In genomic region chr3:11719406-11720219, GRCh38 we compare ENCODE assay signal across 8 cellular contexts.
A peak's percentile ranks its signal among the peaks of the same experiment; 100 is the strongest.
DNase-seq lines count a peak whose midpoint lies in the region; ATAC-seq and TF ChIP-seq lines count a peak whose summit lies in the region.

No MANE protein-coding gene starts in this region.

- peaks cover 19 to 36% (median 32%) of the 10 kb centered on the region in 4 donors for H3K4me1 ChIP-seq in esophagus muscularis mucosa

- H3K36me3 ChIP-seq in esophagus muscularis mucosa: no peaks in the 10 kb centered on the region

- TF ChIP-seq CTCF in esophagus muscularis mucosa (IDR thresholded peaks at IDR 0.05): no peak

- peak overlapping the region; percentile 77 to 96 (median 84) for H3K4me3 ChIP-seq in esophagus muscularis mucosa

- TF ChIP-seq POLR2A in esophagus muscularis mucosa (IDR thresholded peaks at IDR 0.05; ENCODE audit: low read depth): no peak

- intact Hi-C loops in esophagus muscularis mucosa (cut with DNase I): loop anchor here (5.0 to 10.0 kb wide), 2 partner anchors 47 to 345 kb away; no protein-coding TSS in a partner anchor

- TF ChIP-seq EP300 in esophagus muscularis mucosa (IDR thresholded peaks at IDR 0.05): no peak

- peak overlapping the region; percentile 90 to 96 (median 94) for H3K27ac ChIP-seq in esophagus muscularis mucosa (replicated peaks in 1 of 4)

- peak; percentile 16 to 28 for DNase-seq in AML-193 (lab: John Stamatoyannopoulos, UW)
- peak; percentile 31 for DNase-seq in NCI-H82 treated with DMSO at 0.1 percent for 48 hours (lab: John Stamatoyannopoulos, UW; ENCODE audit: unreplicated experiment)
- peak; percentile 72 for DNase-seq in activated T-helper 1 cell treated with Interleukin-2 at 50 U/mL for 16 hours (ENCODE audit: low read depth)
- DNase-seq in esophagus muscularis mucosa (ENCODE audit: extremely low spot score): no peak
- DNase-seq in myocyte (ENCODE audit: low read depth): peak; percentile 70
- DNase-seq in stimulated activated CD8-positive, alpha-beta memory T cell treated with anti-CD3 and anti-CD28 coated beads, Interleukin-7, amount 100 ng/mL, for 4 hours (ENCODE audit: low read depth in 2 of 2): peak; percentile 60 to 74

- no peaks in the 10 kb centered on the region for H3K27me3 ChIP-seq in esophagus muscularis mucosa

- no peaks in the 10 kb centered on the region for H3K9me3 ChIP-seq in esophagus muscularis mucosa

- WGBS in esophagus muscularis mucosa: 1% methylated on average over 16 of the region's 105 CpGs

- ATAC-seq in GM19035 (IDR thresholded peaks at IDR 0.05; ENCODE audit: unreplicated experiment) (peak; percentile 66), HG03342 (IDR thresholded peaks at IDR 0.05; ENCODE audit: unreplicated experiment) (peak; percentile 69)
